ENCODE assay signal across 25 cellular contexts in the genomic region with DNA sequence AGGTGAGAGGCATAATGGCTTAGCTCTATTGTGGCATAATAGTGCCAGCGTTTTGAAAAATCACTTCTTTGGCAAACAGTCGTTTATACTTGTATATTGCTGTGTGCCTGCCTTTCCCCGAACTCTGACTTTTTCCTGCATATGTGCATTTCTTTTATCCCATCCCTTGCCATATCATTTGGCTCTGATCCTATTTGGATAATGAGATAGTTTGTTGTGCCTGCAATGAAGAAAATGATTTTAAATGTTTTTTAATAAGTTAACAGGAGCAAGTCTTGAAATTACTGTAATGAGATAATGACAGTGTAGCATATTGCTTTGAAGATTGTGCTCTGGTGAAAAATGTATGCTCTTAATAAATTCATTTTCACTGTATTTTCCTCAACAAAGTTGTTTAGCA.
"Had no signal": no experiment of that assay in that cellular context is flagged by ENCODE, and none has a peak within 500 bp of the region (broad histone marks: within the 10 kb centered on the region; RNA-seq: fewer than 3 reads in every experiment).

No MANE protein-coding gene starts in this region.

- H3K36me3 ChIP-seq: colonic mucosa, esophagus muscularis mucosa, esophagus squamous epithelium, gastrocnemius medialis, gastroesophageal sphincter, heart left ventricle, heart right ventricle had no signal

- H3K4me3 ChIP-seq: colonic mucosa, coronary artery, dorsolateral prefrontal cortex, esophagus muscularis mucosa, esophagus squamous epithelium, gastrocnemius medialis, gastroesophageal sphincter, heart left ventricle, heart right ventricle, hepatocyte had no signal

- DNase-seq: colonic mucosa; cortex of kidney; dermis blood vessel endothelial cell; dorsolateral prefrontal cortex; effector CD4-positive, alpha-beta T cell; effector CD8-positive, alpha-beta T cell; effector memory CD4-positive, alpha-beta T cell; effector memory CD8-positive, alpha-beta T cell; endodermal cell; erythroblast; esophagus squamous epithelium; foreskin fibroblast; foreskin keratinocyte; foreskin melanocyte; gastrocnemius medialis; glutamatergic neuron; head of caudate nucleus; heart left ventricle; heart right ventricle had no signal

- H3K4me2 ChIP-seq: hepatocyte had no signal

- H3K4me1 ChIP-seq: colonic mucosa, esophagus squamous epithelium, foreskin keratinocyte had no signal

- H2AFZ ChIP-seq: hepatocyte had no signal

- H3K9me3 ChIP-seq: colonic mucosa, esophagus squamous epithelium, gastrocnemius medialis had no signal

- H3K27ac ChIP-seq: colonic mucosa, coronary artery, dorsolateral prefrontal cortex, epithelial cell of prostate, esophagus muscularis mucosa, esophagus squamous epithelium, foreskin keratinocyte, gastrocnemius medialis, gastroesophageal sphincter, heart left ventricle, heart right ventricle, hepatocyte had no signal

- ATAC-seq: effector memory CD8-positive, alpha-beta T cell; esophagus mucosa; foreskin keratinocyte; gastrocnemius medialis; gastroesophageal sphincter; heart left ventricle; heart right ventricle had no signal

- H3K79me2 ChIP-seq: hepatocyte had no signal

- H3K27me3 ChIP-seq: colonic mucosa, dorsolateral prefrontal cortex, esophagus muscularis mucosa, esophagus squamous epithelium, foreskin keratinocyte, gastrocnemius medialis, gastroesophageal sphincter, heart left ventricle, heart right ventricle, hepatocyte had no signal
